ENCODE assay signal across 15 cellular contexts in the genomic region with DNA sequence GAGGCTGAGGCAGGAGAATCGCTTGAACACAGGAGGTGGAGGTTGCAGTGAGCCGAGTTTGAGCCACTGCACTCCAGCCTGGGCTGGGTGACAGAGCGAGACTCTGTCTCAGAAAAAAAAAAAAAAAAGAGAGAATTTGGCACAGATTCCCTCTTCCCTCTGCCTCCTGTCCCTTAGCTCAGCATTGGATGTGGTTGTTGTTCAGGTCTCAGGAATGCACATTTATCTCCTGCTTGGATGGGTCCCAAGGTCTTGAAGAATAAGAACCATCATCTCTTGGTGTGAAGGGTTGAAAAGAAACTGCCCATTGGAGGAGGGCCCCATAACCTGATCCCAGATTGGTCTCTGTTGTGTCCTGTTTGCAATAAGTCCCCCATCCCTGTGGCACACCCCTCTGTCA. TPM values are rescaled to one million over a fixed set of nuclear protein-coding genes. Genes with fewer than 3 reads are reported as not detected.
DNase-seq lines count a peak whose midpoint lies in the region; ATAC-seq, FAIRE-seq and TF ChIP-seq lines count a peak whose summit lies in the region.
"Had no signal": no experiment of that assay in that cellular context is flagged by ENCODE, and none has a peak within 500 bp of the region (broad histone marks: within the 10 kb centered on the region; RNA-seq: fewer than 3 reads in every experiment).

No MANE protein-coding gene starts in this region.

- WGBS in SK-N-SH (ENCODE audit: low lambda C conversion rate): 40% methylated on average over 3 of the region's 3 CpGs
- WGBS in pancreas, 2 donors: 57 to 58% methylated on average over 3 of the region's 3 CpGs

- intact Hi-C loops in pancreas (cut with DNase I): no loop called here

- H3K27ac Mint-ChIP-seq in HFFc6: no peak overlapping the region
- H3K27ac Mint-ChIP-seq: IgD-negative memory B cell had no signal

- H3K79me2 ChIP-seq in SK-N-SH (ENCODE audit: insufficient read depth): no peaks in the 10 kb centered on the region

- POLR2A ChIA-PET in SK-N-SH (lab: Yijun Ruan, JAX): no interaction called here

- H3K4me2 ChIP-seq in SK-N-SH: no peak overlapping the region
- H3K4me2 ChIP-seq: PC-9 had no signal

- H3K9me3 Mint-ChIP-seq in HFFc6: no peaks in the 10 kb centered on the region; the same call in 1 of the 2 replicates
- H3K9me3 Mint-ChIP-seq: IgD-negative memory B cell had no signal

- H3K9ac ChIP-seq in SK-N-SH: no peak overlapping the region

- TF ChIP-seq EP300 in SK-N-SH (IDR thresholded peaks at IDR 0.05; ENCODE audit: borderline replicate concordance in 1 of 2, low read depth in 1 of 2, low read length in 1 of 2): no peak

- H3K36me3 Mint-ChIP-seq in HFFc6 (ENCODE audit: low read depth): no peaks in the 10 kb centered on the region
- H3K36me3 Mint-ChIP-seq: IgD-negative memory B cell had no signal

- H3K4me1 ChIP-seq in SK-N-SH (ENCODE audit: control insufficient read depth in 1 of 2, insufficient read depth in 2 of 2, low read depth in 1 of 2, low read length in 1 of 2) (peaks cover 0 to 29% of the 10 kb centered on the region in 2 experiments; a peak in 1 of 4 replicates), pancreas (no peaks in the 10 kb centered on the region)

- no peak overlapping the region for H3K4me3 ChIP-seq in SK-N-SH (ENCODE audit: low read depth in 2 of 2, low read length in 1 of 2)
- H3K4me3 ChIP-seq in fibroblast of mammary gland (ENCODE audit: control insufficient read depth, low read depth, low read length): no peak overlapping the region
- no peak overlapping the region for H3K4me3 ChIP-seq in pancreas
- H3K4me3 ChIP-seq: PC-9 had no signal

- ATAC-seq in pancreas: no peak
- ATAC-seq: Right ventricle myocardium inferior had no signal

- H3K27ac ChIP-seq in SK-N-SH (ENCODE audit: low read depth in 2 of 2, low read length in 1 of 2): peak overlapping the region in 1 of 2 experiments; percentile 56; a peak in 2 of 4 replicates
- H3K27ac ChIP-seq in pancreas: no peak overlapping the region
- H3K27ac ChIP-seq: PC-9 had no signal

- no peak overlapping the region for H3K4me3 Mint-ChIP-seq in HFFc6
- H3K4me3 Mint-ChIP-seq: IgD-negative memory B cell had no signal

- DNase-seq in HFFc6 (peak; percentile 37), SK-N-SH (no peak), fibroblast of mammary gland (ENCODE audit: low read depth) (peak; percentile 77), pancreas (no peak), LoVo (ENCODE audit: low spot score) (no peak), MV-4-11 (lab: John Stamatoyannopoulos, UW) (no peak), NCI-H82 treated with DMSO at 0.1 percent for 48 hours (lab: John Stamatoyannopoulos, UW; ENCODE audit: unreplicated experiment) (no peak)
- DNase-seq: DMS153, H7, NCI-H1048, NCI-H345, NCI-H69, PC-9 had no signal

- no peaks in the 10 kb centered on the region for H3K9me3 ChIP-seq in SK-N-SH
- no peaks in the 10 kb centered on the region for H3K9me3 ChIP-seq in pancreas

- H4K20me1 ChIP-seq in SK-N-SH (ENCODE audit: insufficient read depth): no peaks in the 10 kb centered on the region

- H3K27me3 Mint-ChIP-seq in HFFc6 (ENCODE audit: insufficient read depth): peaks cover 29% of the 10 kb centered on the region
- H3K27me3 Mint-ChIP-seq: IgD-negative memory B cell had no signal

- TF ChIP-seq CTCF in HFFc6 (IDR thresholded peaks at IDR 0.05): no peak
- TF ChIP-seq CTCF in SK-N-SH (IDR thresholded peaks at IDR 0.05): no peak
- TF ChIP-seq CTCF in fibroblast of mammary gland (conservative IDR thresholded peaks at IDR 0.05; ENCODE audit: control insufficient read depth, insufficient read depth, low read depth, low read length): no peak
- no peak for TF ChIP-seq CTCF in pancreas (IDR thresholded peaks at IDR 0.05)

- TF ChIP-seq RAD21 in SK-N-SH (IDR thresholded peaks at IDR 0.05; ENCODE audit: low read length): no peak

- H3K4me1 Mint-ChIP-seq in HFFc6 (ENCODE audit: low read depth): no peaks in the 10 kb centered on the region

- H3K27me3 ChIP-seq in SK-N-SH (ENCODE audit: insufficient read depth) (no peaks in the 10 kb centered on the region), pancreas (no peaks in the 10 kb centered on the region)

- H3K36me3 ChIP-seq in SK-N-SH (replicated peaks in 1 of 2; ENCODE audit: control insufficient read depth in 1 of 2, insufficient read depth in 2 of 2, low read length in 1 of 2) (no peaks in the 10 kb centered on the region), pancreas (no peaks in the 10 kb centered on the region)

- FAIRE-seq in pancreas (lab: Jason Lieb, UNC): no peak

- CTCF ChIA-PET in SK-N-SH (lab: Yijun Ruan, JAX): interaction anchor here (1.0 kb wide), 1 partner anchor 342 kb away, joined by 3 read pairs; no protein-coding TSS in a partner anchor

- H2AFZ ChIP-seq in SK-N-SH (ENCODE audit: low read depth): no peak overlapping the region
- H2AFZ ChIP-seq: PC-9 had no signal

- H3K9me2 ChIP-seq in SK-N-SH: no peaks in the 10 kb centered on the region

- H3F3A ChIP-seq in SK-N-SH (replicated peaks; ENCODE audit: insufficient read depth): no peaks in the 10 kb centered on the region

TF ChIP-seq in SK-N-SH, 30 proteins besides CTCF, POLR2A, EP300 and RAD21:
- TF ChIP-seq CHD2 (IDR thresholded peaks at IDR 0.05; ENCODE audit: low read length, partially characterized antibody) (no peak), FOSL2 (IDR thresholded peaks at IDR 0.05; ENCODE audit: borderline replicate concordance, low read depth) (no peak), NFIC (IDR thresholded peaks at IDR 0.05; ENCODE audit: borderline replicate concordance) (peak; percentile 70), RXRA (IDR thresholded peaks at IDR 0.05; ENCODE audit: borderline replicate concordance, low read depth) (no peak), PBX3 (IDR thresholded peaks at IDR 0.05) (peak; percentile 8; the same call in 1 of the 2 replicates), TAF1 (IDR thresholded peaks at IDR 0.05; ENCODE audit: borderline replicate concordance, low read depth, low read length) (no peak)
- TF ChIP-seq, protein P1, sequence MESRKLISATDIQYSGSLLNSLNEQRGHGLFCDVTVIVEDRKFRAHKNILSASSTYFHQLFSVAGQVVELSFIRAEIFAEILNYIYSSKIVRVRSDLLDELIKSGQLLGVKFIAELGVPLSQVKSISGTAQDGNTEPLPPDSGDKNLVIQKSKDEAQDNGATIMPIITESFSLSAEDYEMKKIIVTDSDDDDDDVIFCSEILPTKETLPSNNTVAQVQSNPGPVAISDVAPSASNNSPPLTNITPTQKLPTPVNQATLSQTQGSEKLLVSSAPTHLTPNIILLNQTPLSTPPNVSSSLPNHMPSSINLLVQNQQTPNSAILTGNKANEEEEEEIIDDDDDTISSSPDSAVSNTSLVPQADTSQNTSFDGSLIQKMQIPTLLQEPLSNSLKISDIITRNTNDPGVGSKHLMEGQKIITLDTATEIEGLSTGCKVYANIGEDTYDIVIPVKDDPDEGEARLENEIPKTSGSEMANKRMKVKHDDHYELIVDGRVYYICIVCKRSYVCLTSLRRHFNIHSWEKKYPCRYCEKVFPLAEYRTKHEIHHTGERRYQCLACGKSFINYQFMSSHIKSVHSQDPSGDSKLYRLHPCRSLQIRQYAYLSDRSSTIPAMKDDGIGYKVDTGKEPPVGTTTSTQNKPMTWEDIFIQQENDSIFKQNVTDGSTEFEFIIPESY (IDR thresholded peaks at IDR 0.05; ENCODE audit: borderline replicate concordance, low read depth): no peak
TF ChIP-seq in SK-N-SH: peak in this region for 2.

RNA-seq across cellular contexts. Expression of gene UBIAD1, which starts 34.8 kb away (rescaled TPM):
- total RNA-seq in HFFc6 (2021; fragmentation: NEBNext Ultra II Directional; extraction: Animal tissue kit (Norgen Biotek cat#: 25700)): 10 to 100 TPM; 12.8 to 18.3 (median 13.8) TPM
- polyA plus RNA-seq in SK-N-SH (2012; rRNA removed) (13.7 and 15.7 TPM in 2 replicates), pancreas (1 to 10 TPM; 3.7 to 6.6 TPM)
- polyA plus RNA-seq in SK-N-SH (2012; cell fraction: cytosol; rRNA removed): 10.3 and 13.7 TPM in 2 replicates
- 7.5 and 8.9 TPM in 2 replicates for polyA plus RNA-seq in SK-N-SH (2012; cell fraction: nucleus; rRNA removed)
- 10 to 100 TPM in 2 of 6 donors, 1 to 10 TPM in 4; 6.9 to 13.9 (median 8.7) TPM for total RNA-seq in pancreas

RNA-seq across cellular contexts. Expression of gene MTOR, which starts 45.5 kb away (rescaled TPM):
- total RNA-seq in HFFc6 (2021; fragmentation: NEBNext Ultra II Directional; extraction: Animal tissue kit (Norgen Biotek cat#: 25700)): 10 to 100 TPM; 36.6 to 41.2 (median 38.2) TPM
- polyA plus RNA-seq in SK-N-SH (2012; rRNA removed): 20.9 and 26.4 TPM in 2 replicates
- polyA plus RNA-seq in SK-N-SH (2012; cell fraction: cytosol; rRNA removed): 12.2 and 15.7 TPM in 2 replicates
- polyA plus RNA-seq in SK-N-SH (2012; cell fraction: nucleus; rRNA removed): 53.8 and 73.8 TPM in 2 replicates
- total RNA-seq in pancreas: 10 to 100 TPM; 11.9 to 22.6 (median 15.8) TPM
- 10 to 100 TPM; 14.1 to 16.7 TPM for polyA plus RNA-seq in pancreas

Comparison
In these comparisons a context has a peak if more than half of its experiments do, and no peak if none do; other contexts are left out.
1. DNase-seq: peak in HFFc6 (single experiment) and fibroblast of mammary gland (single experiment); none in SK-N-SH (single experiment), pancreas (0 of 6), LoVo (single experiment), MV-4-11 (single experiment) and NCI-H82 treated with DMSO at 0.1 percent for 48 hours (single experiment).